17 cellular contexts compared by ENCODE assay signal in the genomic region with DNA sequence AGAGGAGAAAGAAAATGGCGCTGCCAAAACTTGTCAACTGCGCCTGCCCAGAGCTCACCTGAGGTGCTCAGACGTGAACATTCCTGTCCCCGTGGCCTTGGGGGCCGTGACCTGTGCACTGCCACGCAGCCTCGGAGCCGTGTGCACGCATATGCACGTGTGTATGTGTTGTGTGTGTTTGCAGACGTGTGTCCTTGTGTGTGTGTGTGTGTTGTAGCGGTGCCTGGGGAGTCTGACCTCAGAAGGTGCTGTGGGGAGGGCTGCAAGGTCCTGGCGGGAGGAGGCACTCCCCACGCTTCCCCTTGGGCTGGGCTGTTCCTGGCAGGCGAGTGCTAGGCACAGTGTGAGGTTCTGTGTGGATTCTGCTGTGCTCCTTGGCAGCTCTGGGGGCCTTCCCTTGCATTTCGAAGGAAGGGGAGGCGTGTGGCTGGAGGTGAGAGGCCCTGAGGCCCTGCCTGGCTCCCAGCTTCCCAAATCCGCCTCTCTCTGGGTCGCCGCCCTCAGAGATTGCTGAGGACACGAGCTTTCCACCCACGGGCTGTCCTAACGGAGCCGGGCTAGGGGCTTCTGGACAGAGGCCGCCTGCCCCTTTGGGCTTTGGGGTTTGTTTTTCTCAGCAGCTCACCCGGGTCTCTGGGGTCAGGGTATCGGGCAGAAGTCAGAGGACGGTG. TPM values are rescaled to one million over a fixed set of nuclear protein-coding genes. Genes with fewer than 3 reads are reported as not detected.
DNase-seq lines count a peak whose midpoint lies in the region; ATAC-seq lines count a peak whose summit lies in the region.
"Had no signal": no experiment of that assay in that cellular context is flagged by ENCODE, and none has a peak within 500 bp of the region (broad histone marks: within the 10 kb centered on the region; RNA-seq: fewer than 3 reads in every experiment).

No MANE protein-coding gene starts in this region.

- ATAC-seq in Right ventricle myocardium superior (ENCODE audit: poor library complexity) (no peak), left cardiac atrium (no peak), GM18520 (IDR thresholded peaks at IDR 0.05; ENCODE audit: unreplicated experiment) (no peak)
- ATAC-seq: activated T-cell treated with anti-CD3 and anti-CD28 coated beads, Interleukin-2, amount 50 U/mL, for 4 hours had no signal

- peak; percentile 42 for DNase-seq in Right ventricle myocardium superior
- no peak for DNase-seq in left cardiac atrium
- DNase-seq in epithelial cell of prostate (ENCODE audit: low read depth, low spot score) = no peak
- no peak for DNase-seq in KBM-7
- no peak for DNase-seq in SIG-M5 treated with dmso at 0.1 percent for 504 hours (lab: John Stamatoyannopoulos, UW; ENCODE audit: unreplicated experiment)
- DNase-seq: activated T-cell treated with anti-CD3 and anti-CD28 coated beads, Interleukin-2, amount 50 U/mL, for 4 hours; H7; immature natural killer cell; Kasumi-1; NCI-H187 treated with DMSO at 0.1 percent for 48 hours; NCI-H524 treated with DMSO at 0.1 percent for 48 hours; Peyer's patch; stimulated activated CD4-positive, alpha-beta T cell treated with anti-CD3 and anti-CD28 coated beads, Interleukin-1b, Interleukin-23, amount 100 ng/mL, for 48 hours; T-helper 2 cell had no signal

- in situ Hi-C loops in KBM-7 (cut with MboI; ENCODE audit: low pct_unique_long_range_greater_than_20kb, low sequenced_read_pairs) = no loop called here

- intact Hi-C loops in Right ventricle myocardium superior (cut with DNase I) = no loop called here
- intact Hi-C loops in left cardiac atrium (cut with DNase I) = loop anchor here in 1 of 2 donors (10.0 kb wide), 1 partner anchor 158 kb away; no protein-coding TSS in a partner anchor

- H3K27ac ChIP-seq in epithelial cell of prostate = peak overlapping the region; percentile 77
- H3K27ac ChIP-seq: Peyer's patch had no signal

RNA-seq across cellular contexts. Expression of gene BSG, which starts 4.5 kb away (rescaled TPM):
- 1,928 TPM for total RNA-seq in Right ventricle myocardium superior
- 1,000 to 10,000 TPM in 1 of 2 donors, 100 to 1,000 TPM in 1; 847 to 1,152 TPM for total RNA-seq in left cardiac atrium

RNA-seq across cellular contexts. Expression of gene HCN2, which starts 12.8 kb away (rescaled TPM):
- total RNA-seq in Right ventricle myocardium superior = 4.1 TPM
- total RNA-seq in left cardiac atrium = 1 to 10 TPM; 4.3 to 10.0 TPM
- total RNA-seq: Peyer's patch had no signal

RNA-seq across cellular contexts. Expression of gene GZMM, which starts 33.0 kb away (rescaled TPM):
- total RNA-seq in Right ventricle myocardium superior = 0.32 TPM
- total RNA-seq in left cardiac atrium = 1 to 10 TPM in 1 of 2 donors, under 1 TPM in 1; 0.81 to 1.1 TPM
- total RNA-seq: dermis microvascular lymphatic vessel endothelial cell, pulmonary artery endothelial cell had no signal

RNA-seq across cellular contexts. Expression of gene CDC34, which starts 45.3 kb away (rescaled TPM):
- total RNA-seq in Right ventricle myocardium superior (86.3 TPM), left cardiac atrium (10 to 100 TPM; 63.9 to 71.0 TPM)

RNA-seq across cellular contexts. Expression of gene POLRMT, which starts 56.4 kb away (rescaled TPM):
- 54.5 TPM for total RNA-seq in Right ventricle myocardium superior
- 10 to 100 TPM; 33.7 to 43.6 TPM for total RNA-seq in left cardiac atrium
